15 cellular contexts compared by ENCODE assay signal in genomic region chr3:45001738-45002137, GRCh38. TPM values are rescaled to one million over a fixed set of nuclear protein-coding genes. Genes with fewer than 3 reads are reported as not detected.
"Had no signal": no experiment of that assay in that cellular context is flagged by ENCODE, and none has a peak within 500 bp of the region (broad histone marks: within the 10 kb centered on the region; RNA-seq: fewer than 3 reads in every experiment).

No MANE protein-coding gene starts in this region.

- H3K27me3 Mint-ChIP-seq: activated CD8-positive, alpha-beta memory T cell treated with anti-CD3 and anti-CD28 coated beads, Interleukin-2, amount 10 ng/mL, durations not matched to agents 7 days and 5 days; activated naive CD4-positive, alpha-beta T cell treated with anti-CD3 and anti-CD28 coated beads, Interleukin-2, amount 50 U/mL, for 24 hours; activated T-cell treated with anti-CD3 and anti-CD28 coated beads, Interleukin-2, amount 50 U/mL, for 24 hours had no signal

- H3K4me3 ChIP-seq: dorsolateral prefrontal cortex, esophagus muscularis mucosa, gastroesophageal sphincter, smooth muscle cell, transverse colon had no signal

- H3K27ac Mint-ChIP-seq: activated CD8-positive, alpha-beta memory T cell treated with anti-CD3 and anti-CD28 coated beads, Interleukin-2, amount 10 ng/mL, durations not matched to agents 7 days and 5 days; activated naive CD4-positive, alpha-beta T cell treated with anti-CD3 and anti-CD28 coated beads, Interleukin-2, amount 50 U/mL, for 24 hours; mesothelial cell of epicardium had no signal

- H3K9me3 Mint-ChIP-seq: stimulated activated effector memory CD8-positive, alpha-beta T cell treated with anti-CD3 and anti-CD28 coated beads, Interleukin-12 subunit alpha, Interleukin-12 subunit beta, amount 100 ng/mL, for 72 hours had no signal

- H3K27me3 ChIP-seq: dorsolateral prefrontal cortex, esophagus muscularis mucosa, gastroesophageal sphincter, transverse colon had no signal

- H3K9me3 ChIP-seq: esophagus muscularis mucosa, transverse colon had no signal

- H3K4me1 ChIP-seq: gastroesophageal sphincter, transverse colon had no signal

- H3K27ac ChIP-seq: esophagus muscularis mucosa, gastroesophageal sphincter, transverse colon had no signal

- ATAC-seq: activated CD4-positive, CD25-positive, alpha-beta regulatory T cell treated with anti-CD3 and anti-CD28 coated beads, Interleukin-2, amount 50 U/mL, for 24 hours; activated CD8-positive, alpha-beta memory T cell treated with anti-CD3 and anti-CD28 coated beads, Interleukin-2, amount 10 ng/mL, durations not matched to agents 7 days and 5 days; gastroesophageal sphincter; stimulated activated effector memory CD8-positive, alpha-beta T cell treated with anti-CD3 and anti-CD28 coated beads, Interleukin-12 subunit alpha, Interleukin-12 subunit beta, amount 100 ng/mL, for 72 hours had no signal

- H3K4me3 Mint-ChIP-seq: activated CD8-positive, alpha-beta memory T cell treated with anti-CD3 and anti-CD28 coated beads, Interleukin-2, amount 10 ng/mL, durations not matched to agents 7 days and 5 days; activated naive CD4-positive, alpha-beta T cell treated with anti-CD3 and anti-CD28 coated beads, Interleukin-2, amount 50 U/mL, for 24 hours; activated T-cell treated with anti-CD3 and anti-CD28 coated beads, Interleukin-2, amount 50 U/mL, for 24 hours; mesothelial cell of epicardium; stimulated activated effector memory CD8-positive, alpha-beta T cell treated with anti-CD3 and anti-CD28 coated beads, Interleukin-12 subunit alpha, Interleukin-12 subunit beta, amount 100 ng/mL, for 72 hours had no signal

- DNase-seq: activated CD8-positive, alpha-beta memory T cell treated with anti-CD3 and anti-CD28 coated beads, Interleukin-2, amount 10 ng/mL, durations not matched to agents 7 days and 5 days; activated effector memory CD4-positive, alpha-beta T cell treated with Interleukin-2 at 50 U/mL for 16 hours; activated T-cell treated with anti-CD3 and anti-CD28 coated beads, Interleukin-2, amount 50 U/mL, for 24 hours; amygdala; dorsolateral prefrontal cortex; kidney glomerular epithelial cell; posterior cingulate gyrus; transverse colon had no signal

RNA-seq across cellular contexts. Expression of gene CLEC3B, which starts 24.4 kb away (rescaled TPM):
- total RNA-seq: activated CD8-positive, alpha-beta memory T cell treated with anti-CD3 and anti-CD28 coated beads, Interleukin-2, amount 10 ng/mL, durations not matched to agents 7 days and 5 days; smooth muscle cell had no signal
